Comparison of ENCODE assay signal across 1 cellular context in genomic region chr9:124392254-124392653, GRCh38.
TF ChIP-seq lines count a peak whose summit lies in the region.

No MANE protein-coding gene starts in this region.

TF ChIP-seq in HCT116, 20 proteins besides CTCF, POLR2A, EP300 and RAD21 (continued from another document):
- TF ChIP-seq REST (IDR thresholded peaks at IDR 0.05; ENCODE audit: low read depth) (no peak), JUND (IDR thresholded peaks at IDR 0.05) (no peak), CEBPB (IDR thresholded peaks at IDR 0.05; ENCODE audit: low read depth) (no peak), ATF3 (IDR thresholded peaks at IDR 0.05) (no peak), ZFX (IDR thresholded peaks at IDR 0.05) (no peak), MAX (IDR thresholded peaks at IDR 0.05) (no peak), FOSL1 (IDR thresholded peaks at IDR 0.05; ENCODE audit: low read depth) (no peak), SRF (IDR thresholded peaks at IDR 0.05; ENCODE audit: low read depth) (no peak), ZNF274 (IDR thresholded peaks at IDR 0.05; ENCODE audit: low read depth, low read length) (no peak), TCF7L2 (IDR thresholded peaks at IDR 0.05; ENCODE audit: borderline replicate concordance, extremely low read depth, insufficient read depth, insufficient read length) (no peak), ELF1 (IDR thresholded peaks at IDR 0.05; ENCODE audit: borderline replicate concordance, low read depth) (no peak), SIN3A (IDR thresholded peaks at IDR 0.05; ENCODE audit: low read depth) (no peak), EZH2 (IDR thresholded peaks at IDR 0.05) (no peak), YY1 (IDR thresholded peaks at IDR 0.05; ENCODE audit: extremely low read depth, insufficient replicate concordance, low read depth, low read length) (no peak), EZH2phosphoT487 (IDR thresholded peaks at IDR 0.05; ENCODE audit: borderline replicate concordance) (no peak)
- TF ChIP-seq, protein P1, sequence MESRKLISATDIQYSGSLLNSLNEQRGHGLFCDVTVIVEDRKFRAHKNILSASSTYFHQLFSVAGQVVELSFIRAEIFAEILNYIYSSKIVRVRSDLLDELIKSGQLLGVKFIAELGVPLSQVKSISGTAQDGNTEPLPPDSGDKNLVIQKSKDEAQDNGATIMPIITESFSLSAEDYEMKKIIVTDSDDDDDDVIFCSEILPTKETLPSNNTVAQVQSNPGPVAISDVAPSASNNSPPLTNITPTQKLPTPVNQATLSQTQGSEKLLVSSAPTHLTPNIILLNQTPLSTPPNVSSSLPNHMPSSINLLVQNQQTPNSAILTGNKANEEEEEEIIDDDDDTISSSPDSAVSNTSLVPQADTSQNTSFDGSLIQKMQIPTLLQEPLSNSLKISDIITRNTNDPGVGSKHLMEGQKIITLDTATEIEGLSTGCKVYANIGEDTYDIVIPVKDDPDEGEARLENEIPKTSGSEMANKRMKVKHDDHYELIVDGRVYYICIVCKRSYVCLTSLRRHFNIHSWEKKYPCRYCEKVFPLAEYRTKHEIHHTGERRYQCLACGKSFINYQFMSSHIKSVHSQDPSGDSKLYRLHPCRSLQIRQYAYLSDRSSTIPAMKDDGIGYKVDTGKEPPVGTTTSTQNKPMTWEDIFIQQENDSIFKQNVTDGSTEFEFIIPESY (IDR thresholded peaks at IDR 0.05; ENCODE audit: extremely low read depth, insufficient replicate concordance, low read length), result no peak
